1 cellular context compared by ENCODE assay signal in genomic region chr12:111396726-111397445, GRCh38.
TF ChIP-seq lines count a peak whose summit lies in the region.

No MANE protein-coding gene starts in this region.

TF ChIP-seq in H1, 55 proteins besides CTCF, POLR2A, EP300 and RAD21 (continued from another document):
- no peak for TF ChIP-seq BCL11A (IDR thresholded peaks at IDR 0.05; ENCODE audit: low read depth in 2 of 2, low read length in 2 of 2)
- no peak for TF ChIP-seq SUZ12 (IDR thresholded peaks at IDR 0.05; ENCODE audit: low read length)
- TF ChIP-seq MAX (IDR thresholded peaks at IDR 0.05) = peak; percentile 21; the same call in 1 of the 2 replicates
- TF ChIP-seq KDM5A (IDR thresholded peaks at IDR 0.05; ENCODE audit: low read length) = no peak
- no peak for TF ChIP-seq JUND (IDR thresholded peaks at IDR 0.05; ENCODE audit: low read length)
- TF ChIP-seq CBX8 (IDR thresholded peaks at IDR 0.05; ENCODE audit: borderline replicate concordance, low read depth, low read length) = no peak
- TF ChIP-seq CHD1 (IDR thresholded peaks at IDR 0.05; ENCODE audit: low read depth, low read length) = no peak
- TF ChIP-seq EGR1 (IDR thresholded peaks at IDR 0.05; ENCODE audit: borderline replicate concordance, low read depth, low read length) = 0 out of 2 replicates have a peak, but pooled peaks have one; percentile 3
- TF ChIP-seq POLR2AphosphoS5 (IDR thresholded peaks at IDR 0.05; ENCODE audit: low read depth, low read length) = no peak
- TF ChIP-seq SRF (IDR thresholded peaks at IDR 0.05; ENCODE audit: low read depth, low read length) = no peak
- TF ChIP-seq E2F6 (IDR thresholded peaks at IDR 0.05) = no peak; the same call in 1 of the 2 replicates
- TF ChIP-seq MAFK (IDR thresholded peaks at IDR 0.05; ENCODE audit: low read depth, low read length) = no peak
- TF ChIP-seq RXRA (IDR thresholded peaks at IDR 0.05; ENCODE audit: insufficient read depth, low read depth, low read length) = no peak
- no peak for TF ChIP-seq SP4 (IDR thresholded peaks at IDR 0.05; ENCODE audit: low read length)
- no peak for TF ChIP-seq USF2 (IDR thresholded peaks at IDR 0.05; ENCODE audit: low read length)
- TF ChIP-seq KDM1A (IDR thresholded peaks at IDR 0.05; ENCODE audit: borderline replicate concordance, low read length) = peak; percentile 96
- no peak for TF ChIP-seq ZNF274 (IDR thresholded peaks at IDR 0.05; ENCODE audit: borderline replicate concordance, extremely low read depth, low read length)
